12 cellular contexts compared by ENCODE assay signal in the genomic region with DNA sequence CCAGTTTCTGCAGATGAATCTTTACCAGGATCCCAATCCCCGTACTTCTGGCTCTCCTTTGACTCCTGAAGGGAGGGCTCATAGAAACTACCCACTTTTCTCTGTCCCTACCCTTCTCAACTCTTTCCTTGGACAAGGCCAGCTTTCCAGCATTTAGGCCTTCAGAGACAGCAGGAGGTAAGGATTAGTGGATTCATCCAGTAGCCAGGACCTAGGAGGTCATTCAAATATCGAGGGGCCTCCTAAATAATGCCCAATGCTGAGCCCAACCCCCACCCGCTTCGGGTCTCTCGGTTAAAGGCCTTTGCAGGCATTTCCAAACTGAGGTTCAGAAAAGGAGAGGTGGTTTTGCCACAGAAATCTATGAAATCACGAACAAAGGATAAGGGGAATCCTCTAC. TPM values are rescaled to one million over a fixed set of nuclear protein-coding genes. Genes with fewer than 3 reads are reported as not detected.
DNase-seq lines count a peak whose midpoint lies in the region; ATAC-seq and TF ChIP-seq lines count a peak whose summit lies in the region.
"Had no signal": no experiment of that assay in that cellular context is flagged by ENCODE, and none has a peak within 500 bp of the region (broad histone marks: within the 10 kb centered on the region; RNA-seq: fewer than 3 reads in every experiment).

No MANE protein-coding gene starts in this region.

- ATAC-seq in WTC11: peak; percentile 26
- ATAC-seq in gastrocnemius medialis: no peak
- ATAC-seq in HG03097 (IDR thresholded peaks at IDR 0.05; ENCODE audit: low FRiP score, unreplicated experiment): no peak
- ATAC-seq: activated T-cell treated with anti-CD3 and anti-CD28 coated beads, Interleukin-2, amount 50 U/mL, for 72 hours had no signal

- H3K27ac Mint-ChIP-seq in WTC11: peak overlapping the region; percentile 99
- H3K27ac Mint-ChIP-seq: activated T-cell treated with anti-CD3 and anti-CD28 coated beads, Interleukin-2, amount 50 U/mL, for 72 hours; B cell had no signal

- H3K4me3 ChIP-seq in iPS-18a (ENCODE audit: low read length) (peak overlapping the region; percentile 20), gastrocnemius medialis (no peak overlapping the region)

- intact Hi-C loops in gastrocnemius medialis (cut with DNase I; ENCODE audit: low total_unique reads): loop anchor here (5.0 kb wide), 2 partner anchors 68 to 132 kb away; no protein-coding TSS in a partner anchor

- H3K9ac ChIP-seq in ES-I3 (ENCODE audit: low read depth, low read length) (peak overlapping the region; percentile 94; the same call in 1 of the 2 replicates), iPS-18a (ENCODE audit: low read length) (peak overlapping the region; percentile 93)

- TF ChIP-seq POLR2A in gastrocnemius medialis (IDR thresholded peaks at IDR 0.05): no peak

- H3K4me1 ChIP-seq in ES-I3 (ENCODE audit: insufficient read depth, low read length) (peaks cover 26% of the 10 kb centered on the region), iPS-18a (ENCODE audit: control insufficient read depth, low read depth, low read length) (peaks cover 46% of the 10 kb centered on the region), gastrocnemius medialis (peaks cover 45 to 53% of the 10 kb centered on the region in 2 donors)

- peaks cover 61% of the 10 kb centered on the region for H3K4me1 Mint-ChIP-seq in WTC11

- H3K27ac ChIP-seq in iPS-18a (ENCODE audit: low read length): peak overlapping the region; percentile 94
- peak overlapping the region; percentile 57 to 97 (median 78) for H3K27ac ChIP-seq in gastrocnemius medialis

- TF ChIP-seq CTCF in WTC11 (IDR thresholded peaks at IDR 0.05): no peak
- TF ChIP-seq CTCF in gastrocnemius medialis (IDR thresholded peaks at IDR 0.05 in 4 of 5, conservative IDR thresholded peaks at IDR 0.05 in 1 of 5): no peak

- H3K4me3 Mint-ChIP-seq in WTC11: peak overlapping the region; percentile 42
- H3K4me3 Mint-ChIP-seq: activated T-cell treated with anti-CD3 and anti-CD28 coated beads, Interleukin-2, amount 50 U/mL, for 72 hours; B cell had no signal

- CTCF ChIA-PET in WTC11 (lab: Charles Lee): interaction anchor here (1.1 kb wide), 1 partner anchor 10 kb away, joined by 3 read pairs; no protein-coding TSS in a partner anchor

- no peaks in the 10 kb centered on the region for H3K27me3 ChIP-seq in iPS-18a (ENCODE audit: control insufficient read depth, insufficient read depth, low read length)
- no peaks in the 10 kb centered on the region for H3K27me3 ChIP-seq in gastrocnemius medialis

- no peaks in the 10 kb centered on the region for H3K36me3 ChIP-seq in ES-I3 (ENCODE audit: insufficient read depth, low read length)
- peaks cover 3% of the 10 kb centered on the region for H3K36me3 ChIP-seq in iPS-18a (ENCODE audit: control insufficient read depth, low read depth, low read length)
- no peaks in the 10 kb centered on the region for H3K36me3 ChIP-seq in gastrocnemius medialis

- DNase-seq in WTC11 (ENCODE audit: low spot score) (peak; percentile 44), gastrocnemius medialis (no peak), globus pallidus (ENCODE audit: low spot score) (no peak), NCI-H1092 treated with DMSO at 0.1 percent for 48 hours (lab: John Stamatoyannopoulos, UW) (no peak), middle frontal gyrus (ENCODE audit: extremely low spot score, low spot score) (no peak)
- DNase-seq: activated CD4-positive, alpha-beta T cell treated with anti-CD3 and anti-CD28 coated beads for 1 hour; activated T-cell treated with anti-CD3 and anti-CD28 coated beads, Interleukin-2, amount 50 U/mL, for 72 hours; glutamatergic neuron had no signal

- POLR2A ChIA-PET in WTC11 (lab: Charles Lee): interaction anchor here (3.2 kb wide), 1 partner anchor 12 kb away, joined by 24 read pairs; no protein-coding TSS in a partner anchor

- H3K36me3 Mint-ChIP-seq in WTC11: peaks cover 4% of the 10 kb centered on the region

- H3K9me3 Mint-ChIP-seq in WTC11: no peaks in the 10 kb centered on the region
- H3K9me3 Mint-ChIP-seq: activated T-cell treated with anti-CD3 and anti-CD28 coated beads, Interleukin-2, amount 50 U/mL, for 72 hours had no signal

- H3K9me3 ChIP-seq in ES-I3 (ENCODE audit: control insufficient read depth, insufficient read depth, low read length) (no peaks in the 10 kb centered on the region), iPS-18a (ENCODE audit: control insufficient read depth, low read depth, low read length) (no peaks in the 10 kb centered on the region), gastrocnemius medialis (no peaks in the 10 kb centered on the region)

- in situ Hi-C loops in gastrocnemius medialis (cut with MboI; ENCODE audit: low sequenced_read_pairs in 4 of 4): no loop called here

- no peaks in the 10 kb centered on the region for H3K27me3 Mint-ChIP-seq in WTC11 (ENCODE audit: low read depth)
- H3K27me3 Mint-ChIP-seq: B cell had no signal

TF ChIP-seq in WTC11, 78 proteins besides CTCF, POLR2A, EP300 and RAD21:
- TF ChIP-seq CREM (CRISPR knock-in tag; IDR thresholded peaks at IDR 0.05) (0 out of 2 replicates have a peak, but pooled peaks have one; percentile 63), FOXK1 (CRISPR knock-in tag; IDR thresholded peaks at IDR 0.05) (0 out of 2 replicates have a peak, but pooled peaks have one; percentile 20), ZNF423 (CRISPR knock-in tag; IDR thresholded peaks at IDR 0.05) (peak; percentile 77; the same call in 1 of the 2 replicates)
- TF ChIP-seq, protein P1, sequence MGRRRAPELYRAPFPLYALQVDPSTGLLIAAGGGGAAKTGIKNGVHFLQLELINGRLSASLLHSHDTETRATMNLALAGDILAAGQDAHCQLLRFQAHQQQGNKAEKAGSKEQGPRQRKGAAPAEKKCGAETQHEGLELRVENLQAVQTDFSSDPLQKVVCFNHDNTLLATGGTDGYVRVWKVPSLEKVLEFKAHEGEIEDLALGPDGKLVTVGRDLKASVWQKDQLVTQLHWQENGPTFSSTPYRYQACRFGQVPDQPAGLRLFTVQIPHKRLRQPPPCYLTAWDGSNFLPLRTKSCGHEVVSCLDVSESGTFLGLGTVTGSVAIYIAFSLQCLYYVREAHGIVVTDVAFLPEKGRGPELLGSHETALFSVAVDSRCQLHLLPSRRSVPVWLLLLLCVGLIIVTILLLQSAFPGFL (CRISPR knock-in tag; IDR thresholded peaks at IDR 0.05; ENCODE audit: borderline replicate concordance): no peak
- TF ChIP-seq, protein P2, sequence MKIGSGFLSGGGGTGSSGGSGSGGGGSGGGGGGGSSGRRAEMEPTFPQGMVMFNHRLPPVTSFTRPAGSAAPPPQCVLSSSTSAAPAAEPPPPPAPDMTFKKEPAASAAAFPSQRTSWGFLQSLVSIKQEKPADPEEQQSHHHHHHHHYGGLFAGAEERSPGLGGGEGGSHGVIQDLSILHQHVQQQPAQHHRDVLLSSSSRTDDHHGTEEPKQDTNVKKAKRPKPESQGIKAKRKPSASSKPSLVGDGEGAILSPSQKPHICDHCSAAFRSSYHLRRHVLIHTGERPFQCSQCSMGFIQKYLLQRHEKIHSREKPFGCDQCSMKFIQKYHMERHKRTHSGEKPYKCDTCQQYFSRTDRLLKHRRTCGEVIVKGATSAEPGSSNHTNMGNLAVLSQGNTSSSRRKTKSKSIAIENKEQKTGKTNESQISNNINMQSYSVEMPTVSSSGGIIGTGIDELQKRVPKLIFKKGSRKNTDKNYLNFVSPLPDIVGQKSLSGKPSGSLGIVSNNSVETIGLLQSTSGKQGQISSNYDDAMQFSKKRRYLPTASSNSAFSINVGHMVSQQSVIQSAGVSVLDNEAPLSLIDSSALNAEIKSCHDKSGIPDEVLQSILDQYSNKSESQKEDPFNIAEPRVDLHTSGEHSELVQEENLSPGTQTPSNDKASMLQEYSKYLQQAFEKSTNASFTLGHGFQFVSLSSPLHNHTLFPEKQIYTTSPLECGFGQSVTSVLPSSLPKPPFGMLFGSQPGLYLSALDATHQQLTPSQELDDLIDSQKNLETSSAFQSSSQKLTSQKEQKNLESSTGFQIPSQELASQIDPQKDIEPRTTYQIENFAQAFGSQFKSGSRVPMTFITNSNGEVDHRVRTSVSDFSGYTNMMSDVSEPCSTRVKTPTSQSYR (CRISPR knock-in tag; IDR thresholded peaks at IDR 0.05): peak; percentile 48; the same call in 1 of the 2 replicates
- TF ChIP-seq, protein P3, sequence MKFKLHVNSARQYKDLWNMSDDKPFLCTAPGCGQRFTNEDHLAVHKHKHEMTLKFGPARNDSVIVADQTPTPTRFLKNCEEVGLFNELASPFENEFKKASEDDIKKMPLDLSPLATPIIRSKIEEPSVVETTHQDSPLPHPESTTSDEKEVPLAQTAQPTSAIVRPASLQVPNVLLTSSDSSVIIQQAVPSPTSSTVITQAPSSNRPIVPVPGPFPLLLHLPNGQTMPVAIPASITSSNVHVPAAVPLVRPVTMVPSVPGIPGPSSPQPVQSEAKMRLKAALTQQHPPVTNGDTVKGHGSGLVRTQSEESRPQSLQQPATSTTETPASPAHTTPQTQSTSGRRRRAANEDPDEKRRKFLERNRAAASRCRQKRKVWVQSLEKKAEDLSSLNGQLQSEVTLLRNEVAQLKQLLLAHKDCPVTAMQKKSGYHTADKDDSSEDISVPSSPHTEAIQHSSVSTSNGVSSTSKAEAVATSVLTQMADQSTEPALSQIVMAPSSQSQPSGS (CRISPR knock-in tag; IDR thresholded peaks at IDR 0.05; ENCODE audit: borderline replicate concordance, low read depth): no peak

RNA-seq across cellular contexts. Expression of a gene that starts 4.7 kb away (rescaled TPM):
- total RNA-seq in WTC11 (2021) (171 to 185 TPM (median 181 TPM) in 3 replicates), gastrocnemius medialis (100 to 1,000 TPM in 1 of 4 donors, 10 to 100 TPM in 3; 54.7 to 124 (median 91.2) TPM)
